ENCODE assay signal across 14 cellular contexts in genomic region chr3:158809642-158810041, GRCh38. TPM values are rescaled to one million over a fixed set of nuclear protein-coding genes. Genes with fewer than 3 reads are reported as not detected.
DNase-seq lines count a peak whose midpoint lies in the region; ATAC-seq and TF ChIP-seq lines count a peak whose summit lies in the region.
"Had no signal": no experiment of that assay in that cellular context is flagged by ENCODE, and none has a peak within 500 bp of the region (broad histone marks: within the 10 kb centered on the region; RNA-seq: fewer than 3 reads in every experiment).

No MANE protein-coding gene starts in this region.

- peaks cover 23% of the 10 kb centered on the region for H3K4me1 Mint-ChIP-seq in activated naive CD8-positive, alpha-beta T cell treated with anti-CD3 and anti-CD28 coated beads, Interleukin-2, amount 10 ng/mL, durations not matched to agents 7 days and 5 days
- no peaks in the 10 kb centered on the region for H3K4me1 Mint-ChIP-seq in Caco-2 (ENCODE audit: low read depth, unreplicated experiment)

- H2AFZ ChIP-seq in hepatocyte: no peak overlapping the region

- POLR2A ChIA-PET in activated naive CD8-positive, alpha-beta T cell treated with anti-CD3 and anti-CD28 coated beads, Interleukin-2, amount 10 ng/mL, durations not matched to agents 7 days and 5 days (lab: Charles Lee): interaction anchor here (0.8 to 1.9 kb wide), 2 partner anchors 8 to 165 kb away, joined by 3 to 7 read pairs; partner anchors contain the start of genes GFM1 and MFSD1
- POLR2A ChIA-PET in Caco-2 (lab: Charles Lee): no interaction called here

- TF ChIP-seq CTCF in NB4 (IDR thresholded peaks at IDR 0.05; ENCODE audit: low read depth, low read length): no peak
- TF ChIP-seq CTCF in hepatocyte (IDR thresholded peaks at IDR 0.05; ENCODE audit: poor library complexity): no peak
- TF ChIP-seq CTCF in Caco-2 (IDR thresholded peaks at IDR 0.05; ENCODE audit: insufficient read depth in 1 of 2, low read depth in 1 of 2, low read length in 1 of 2, severe bottlenecking in 1 of 2, unreplicated experiment in 1 of 2): no peak

- H3K79me2 ChIP-seq in hepatocyte: peaks cover 5% of the 10 kb centered on the region

- no peak for TF ChIP-seq POLR2A in NB4 (IDR thresholded peaks at IDR 0.05; ENCODE audit: extremely low read depth, insufficient read length)

- no peaks in the 10 kb centered on the region for H4K20me1 ChIP-seq in hepatocyte (ENCODE audit: insufficient read depth, poor library complexity, severe bottlenecking)

- H3K4me3 Mint-ChIP-seq in activated naive CD8-positive, alpha-beta T cell treated with anti-CD3 and anti-CD28 coated beads, Interleukin-2, amount 10 ng/mL, durations not matched to agents 7 days and 5 days: peak overlapping the region; percentile 29
- H3K4me3 Mint-ChIP-seq in Caco-2 (ENCODE audit: unreplicated experiment): no peak overlapping the region
- H3K4me3 Mint-ChIP-seq: central memory CD8-positive, alpha-beta T cell had no signal

- peaks cover 53 to 72% of the 10 kb centered on the region in 2 donors for H3K36me3 ChIP-seq in muscle layer of duodenum (ENCODE audit: control insufficient read depth in 1 of 2, insufficient read depth in 2 of 2, low read length in 2 of 2)
- no peaks in the 10 kb centered on the region for H3K36me3 ChIP-seq in hepatocyte (replicated peaks; ENCODE audit: insufficient read depth, low read depth)
- H3K36me3 ChIP-seq in Caco-2 (ENCODE audit: control insufficient read depth, insufficient read depth, low read length): no peaks in the 10 kb centered on the region; the same call in 1 of the 2 replicates

- H3K4me1 ChIP-seq in muscle layer of duodenum (ENCODE audit: control insufficient read depth in 1 of 2, insufficient read depth in 2 of 2, low read length in 2 of 2): no peaks in the 10 kb centered on the region
- H3K4me1 ChIP-seq in hepatocyte (ENCODE audit: insufficient read depth): no peaks in the 10 kb centered on the region
- H3K4me1 ChIP-seq in Caco-2: no peaks in the 10 kb centered on the region

- WGBS in hepatocyte (ENCODE audit: low lambda C conversion rate, missing lambda C conversion rate): 94% methylated on average over 4 of the region's 4 CpGs

- H3K4me3 ChIP-seq in NB4 (ENCODE audit: low read depth, low read length) (peak overlapping the region; percentile 6), muscle layer of duodenum (ENCODE audit: low read depth in 1 of 2, low read length in 2 of 2) (no peak overlapping the region), hepatocyte (no peak overlapping the region), Caco-2 (ENCODE audit: low read depth, low read length) (no peak overlapping the region)

- H3K27ac Mint-ChIP-seq in activated naive CD8-positive, alpha-beta T cell treated with anti-CD3 and anti-CD28 coated beads, Interleukin-2, amount 10 ng/mL, durations not matched to agents 7 days and 5 days: peak overlapping the region; percentile 83
- H3K27ac Mint-ChIP-seq in Caco-2 (ENCODE audit: unreplicated experiment): no peak overlapping the region

- BruUV-seq in Caco-2 (replicated peaks; lab: Mats Ljungman, UMichigan): no TSS peak

- no peak overlapping the region for H3K4me2 ChIP-seq in hepatocyte

- H3K9me3 ChIP-seq in muscle layer of duodenum (ENCODE audit: control insufficient read depth in 1 of 2, low read length in 2 of 2): no peaks in the 10 kb centered on the region
- H3K9me3 ChIP-seq in hepatocyte (ENCODE audit: low read depth): no peaks in the 10 kb centered on the region
- no peaks in the 10 kb centered on the region for H3K9me3 ChIP-seq in Caco-2

- H3K27me3 Mint-ChIP-seq in activated naive CD8-positive, alpha-beta T cell treated with anti-CD3 and anti-CD28 coated beads, Interleukin-2, amount 10 ng/mL, durations not matched to agents 7 days and 5 days: no peaks in the 10 kb centered on the region
- no peaks in the 10 kb centered on the region for H3K27me3 Mint-ChIP-seq in Caco-2 (ENCODE audit: insufficient read depth, unreplicated experiment)
- H3K27me3 Mint-ChIP-seq: central memory CD8-positive, alpha-beta T cell had no signal

- intact Hi-C loops in Caco-2 (cut with micrococcal nuclease; ENCODE audit: unreplicated experiment): no loop called here

- CTCF ChIA-PET in Caco-2 (lab: Charles Lee): interaction anchor here (0.7 kb wide), 1 partner anchor 15 kb away, joined by 4 read pairs; no protein-coding TSS in a partner anchor

- H3K9me3 Mint-ChIP-seq in activated naive CD8-positive, alpha-beta T cell treated with anti-CD3 and anti-CD28 coated beads, Interleukin-2, amount 10 ng/mL, durations not matched to agents 7 days and 5 days: no peaks in the 10 kb centered on the region
- no peaks in the 10 kb centered on the region for H3K9me3 Mint-ChIP-seq in Caco-2 (ENCODE audit: unreplicated experiment)
- H3K9me3 Mint-ChIP-seq: central memory CD8-positive, alpha-beta T cell had no signal

- peak; percentile 27 for DNase-seq in HCEC 1CT
- peak; percentile 90 for DNase-seq in NB4 (ENCODE audit: low read depth)
- no peak for DNase-seq in activated naive CD8-positive, alpha-beta T cell treated with anti-CD3 and anti-CD28 coated beads, Interleukin-2, amount 10 ng/mL, durations not matched to agents 7 days and 5 days
- DNase-seq in C1 segment of cervical spinal cord (lab: John Stamatoyannopoulos, UW): no peak
- no peak for DNase-seq in stimulated activated CD4-positive, alpha-beta T cell treated with anti-CD3 and anti-CD28 coated beads, Interleukin-4, amount 100 ng/mL, for 1 hour
- no peak for DNase-seq in hepatocyte (ENCODE audit: low spot score)
- no peak for DNase-seq in Caco-2
- DNase-seq: activated T-cell treated with anti-CD3 and anti-CD28 coated beads, Interleukin-2, amount 50 U/mL, for 1 hour; DMS53; Karpas-422; occipital lobe; stimulated activated CD4-positive, alpha-beta T cell treated with anti-CD3 and anti-CD28 coated beads, Interleukin-4, amount 100 ng/mL, for 4 hours had no signal

- peaks cover 31% of the 10 kb centered on the region for H3K36me3 Mint-ChIP-seq in activated naive CD8-positive, alpha-beta T cell treated with anti-CD3 and anti-CD28 coated beads, Interleukin-2, amount 10 ng/mL, durations not matched to agents 7 days and 5 days
- no peaks in the 10 kb centered on the region for H3K36me3 Mint-ChIP-seq in Caco-2 (ENCODE audit: insufficient read depth, unreplicated experiment)

- H3K27ac ChIP-seq in muscle layer of duodenum (ENCODE audit: low read length): peak overlapping the region; percentile 28
- no peak overlapping the region for H3K27ac ChIP-seq in hepatocyte

- H3K9me2 ChIP-seq in hepatocyte (replicated peaks; ENCODE audit: insufficient read depth): no peaks in the 10 kb centered on the region

- no peaks in the 10 kb centered on the region for H3K27me3 ChIP-seq in muscle layer of duodenum (ENCODE audit: low read depth, low read length)
- no peaks in the 10 kb centered on the region for H3K27me3 ChIP-seq in hepatocyte
- no peaks in the 10 kb centered on the region for H3K27me3 ChIP-seq in Caco-2 (replicated peaks; ENCODE audit: control insufficient read depth, insufficient read depth, low read length)

- peak; percentile 100 for ATAC-seq in activated naive CD8-positive, alpha-beta T cell treated with anti-CD3 and anti-CD28 coated beads, Interleukin-2, amount 10 ng/mL, durations not matched to agents 7 days and 5 days (ENCODE audit: low read depth)

RNA-seq across cellular contexts. Expression of gene MFSD1, which starts 7.8 kb away (rescaled TPM):
- 10 to 100 TPM; 26.2 TPM for total RNA-seq in activated naive CD8-positive, alpha-beta T cell treated with anti-CD3 and anti-CD28 coated beads, Interleukin-2, amount 10 ng/mL, durations not matched to agents 7 days and 5 days
- total RNA-seq in hepatocyte: 74.9 and 76.7 TPM in 2 replicates
- polyA plus RNA-seq in hepatocyte: 57.8 and 58.6 TPM in 2 replicates
- 15.4 and 16.9 TPM in 2 replicates for total RNA-seq in Caco-2 (2022)

Comparison
In these comparisons a context has a peak if more than half of its experiments do, and no peak if none do; other contexts are left out.
1. DNase-seq: peak in HCEC 1CT (single experiment) and NB4 (single experiment); none in activated naive CD8-positive, alpha-beta T cell treated with anti-CD3 and anti-CD28 coated beads, Interleukin-2, amount 10 ng/mL, durations not matched to agents 7 days and 5 days (single experiment), C1 segment of cervical spinal cord (0 of 14), stimulated activated CD4-positive, alpha-beta T cell treated with anti-CD3 and anti-CD28 coated beads, Interleukin-4, amount 100 ng/mL, for 1 hour (single experiment), hepatocyte (single experiment) and Caco-2 (0 of 2).